In genomic region chr10:29291561-29291960, GRCh38 we compare ENCODE assay signal across 7 cellular contexts. TPM values are rescaled to one million over a fixed set of nuclear protein-coding genes. Genes with fewer than 3 reads are reported as not detected.
"Had no signal": no experiment of that assay in that cellular context is flagged by ENCODE, and none has a peak within 500 bp of the region (broad histone marks: within the 10 kb centered on the region; RNA-seq: fewer than 3 reads in every experiment).

No MANE protein-coding gene starts in this region.

RNA-seq across cellular contexts. Expression of gene LYZL1, which starts 2.7 kb away (rescaled TPM):
- total RNA-seq: GM23248, GM23338, H1, H4, H7, H9, HFFc6 had no signal
- polyA plus RNA-seq: GM23248, GM23338, H1 had no signal
